Comparison of ENCODE assay signal across 8 cellular contexts in the genomic region with DNA sequence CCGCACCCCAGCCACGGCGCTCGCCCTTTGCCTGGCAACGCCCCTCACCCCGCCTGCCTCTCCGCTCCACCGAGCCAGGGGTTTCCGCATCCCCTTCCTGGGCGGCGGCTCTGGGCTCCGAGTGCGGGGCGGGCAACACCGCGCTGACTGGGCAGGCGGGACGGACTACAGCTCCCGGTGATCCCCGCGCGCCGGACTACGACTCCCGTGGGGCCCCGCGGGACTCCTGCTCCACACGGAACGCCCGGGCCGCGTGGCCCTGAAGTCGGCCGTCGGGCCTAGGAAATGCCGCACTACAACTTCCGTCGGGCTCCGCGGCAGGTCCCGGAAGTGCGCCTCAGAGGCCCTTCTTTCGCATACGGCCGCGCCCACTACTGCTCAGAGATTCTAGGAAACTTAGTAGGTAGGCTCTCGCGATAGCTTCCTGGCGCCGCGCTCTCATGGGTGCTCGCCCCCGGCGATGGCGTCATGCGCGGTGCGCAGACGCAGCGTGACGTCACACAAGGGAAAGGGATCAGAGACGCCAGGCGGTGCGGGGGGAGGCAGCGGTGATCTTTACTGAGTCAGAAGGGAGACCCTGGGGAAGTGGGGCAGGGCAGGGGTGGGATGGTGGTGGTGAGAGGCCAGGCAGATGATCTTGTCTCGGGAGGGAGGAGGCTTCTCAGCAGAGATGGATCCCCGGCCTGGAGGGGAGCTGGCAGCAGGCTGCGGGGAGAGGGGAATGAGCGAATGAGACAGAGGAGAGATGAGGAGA. TPM values are rescaled to one million over a fixed set of nuclear protein-coding genes. Genes with fewer than 3 reads are reported as not detected.
DNase-seq lines count a peak whose midpoint lies in the region; ATAC-seq and TF ChIP-seq lines count a peak whose summit lies in the region.

A gene with protein sequence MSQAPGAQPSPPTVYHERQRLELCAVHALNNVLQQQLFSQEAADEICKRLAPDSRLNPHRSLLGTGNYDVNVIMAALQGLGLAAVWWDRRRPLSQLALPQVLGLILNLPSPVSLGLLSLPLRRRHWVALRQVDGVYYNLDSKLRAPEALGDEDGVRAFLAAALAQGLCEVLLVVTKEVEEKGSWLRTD (minus strand): TSS at position 123 of the 754 bp plus-strand sequence. CDS start 760 bp downstream, outside the sequence.

- peak within 1 kb of the TSS; percentile 25 for H3K27ac ChIP-seq in OCI-LY7 (ENCODE audit: low read depth, low read length, poor library complexity, severe bottlenecking)

- no peaks in the 10 kb centered on the region for H3K79me2 ChIP-seq in OCI-LY7 (ENCODE audit: insufficient read depth, low read depth, low read length)

- no TSS peak for BruUV-seq in OCI-LY7 (replicated peaks; lab: Mats Ljungman, UMichigan)

- peaks cover 19% of the 10 kb centered on the region for H3K9me3 Mint-ChIP-seq in endothelial cell (ENCODE audit: unreplicated experiment)
- H3K9me3 Mint-ChIP-seq in mesothelial cell of epicardium, result no peaks in the 10 kb centered on the region

- peak within 1 kb of the TSS; percentile 70 for H3K4me3 Mint-ChIP-seq in endothelial cell (ENCODE audit: unreplicated experiment)
- H3K4me3 Mint-ChIP-seq in mesothelial cell of epicardium, result peak within 1 kb of the TSS; percentile 93

- no peaks in the 10 kb centered on the region for H3K9me3 ChIP-seq in OCI-LY7 (ENCODE audit: low read length)

- CTCF ChIA-PET in OCI-LY7 (lab: Charles Lee; ENCODE audit: unreplicated experiment), result no interaction called here

- H3K4me1 ChIP-seq in OCI-LY7 (ENCODE audit: insufficient read depth, low read length, poor library complexity, severe bottlenecking), result peaks cover 12% of the 10 kb centered on the region

- ATAC-seq in GM21515 (IDR thresholded peaks at IDR 0.05; ENCODE audit: unreplicated experiment), result peak; percentile 83

- intact Hi-C loops in OCI-LY7 (cut with micrococcal nuclease; ENCODE audit: unreplicated experiment), result no loop called here

- peak within 1 kb of the TSS; percentile 71; the same call in 1 of the 2 replicates for H2AFZ ChIP-seq in OCI-LY7 (ENCODE audit: low read length)

- POLR2A ChIA-PET in OCI-LY7 (lab: Charles Lee), result no interaction called here

- DNase-seq in D341Med (ENCODE audit: low spot score) (peak; percentile 96), HuH-7.5 (ENCODE audit: low spot score) (peak; percentile 98), OCI-LY7 (ENCODE audit: low spot score) (peak; percentile 100), activated T-cell treated with anti-CD3 and anti-CD28 coated beads for 1 hour (ENCODE audit: low read depth) (peak; percentile 91), endothelial cell (ENCODE audit: low spot score) (no peak), mesothelial cell of epicardium (ENCODE audit: low spot score in 2 of 2, unreplicated experiment in 2 of 2) (peak; percentile 94 to 97)
- peak; percentile 93 to 96 for DNase-seq in stimulated activated CD8-positive, alpha-beta memory T cell treated with anti-CD3 and anti-CD28 coated beads, Interleukin-15, amount 100 ng/mL, for 48 hours (ENCODE audit: low read depth in 2 of 2)

- no peaks in the 10 kb centered on the region for H3K9me2 ChIP-seq in OCI-LY7 (ENCODE audit: insufficient read depth, low read length)

- peaks cover 17% of the 10 kb centered on the region for H3K36me3 Mint-ChIP-seq in endothelial cell (ENCODE audit: low read depth, unreplicated experiment)
- H3K36me3 Mint-ChIP-seq in mesothelial cell of epicardium, result no peaks in the 10 kb centered on the region

- peak within 1 kb of the TSS; percentile 72 for H3K4me3 ChIP-seq in OCI-LY7 (ENCODE audit: low read depth, low read length, poor library complexity, severe bottlenecking)

- no peaks in the 10 kb centered on the region for H3K4me1 Mint-ChIP-seq in endothelial cell (ENCODE audit: unreplicated experiment)
- H3K4me1 Mint-ChIP-seq in mesothelial cell of epicardium, result peaks cover 10% of the 10 kb centered on the region

- no peak for TF ChIP-seq CTCF in OCI-LY7 (conservative IDR thresholded peaks at IDR 0.05; ENCODE audit: low read length)
- TF ChIP-seq CTCF in endothelial cell (IDR thresholded peaks at IDR 0.05; ENCODE audit: unreplicated experiment), result no peak
- no peak for TF ChIP-seq CTCF in mesothelial cell of epicardium (IDR thresholded peaks at IDR 0.05; ENCODE audit: unreplicated experiment)

- H3K4me2 ChIP-seq in OCI-LY7 (ENCODE audit: low read length), result peak within 1 kb of the TSS; percentile 81

- H3K27me3 Mint-ChIP-seq in endothelial cell (ENCODE audit: unreplicated experiment) (peaks cover 32% of the 10 kb centered on the region), mesothelial cell of epicardium (ENCODE audit: low read depth) (no peaks in the 10 kb centered on the region)

- H3K27ac Mint-ChIP-seq in endothelial cell (ENCODE audit: unreplicated experiment) (peak within 1 kb of the TSS; percentile 67), mesothelial cell of epicardium (peak within 1 kb of the TSS; percentile 100)

- no peaks in the 10 kb centered on the region for H3K36me3 ChIP-seq in OCI-LY7 (ENCODE audit: insufficient read depth, low read length)

- H4K20me1 ChIP-seq in OCI-LY7 (ENCODE audit: insufficient read depth, low read length), result no peaks in the 10 kb centered on the region

RNA-seq across cellular contexts. Expression of the gene that starts here (rescaled TPM):
- total RNA-seq in OCI-LY7 (2014; rRNA removed; shearing (Covaris generic)), result 10.6 and 13.0 TPM in 2 replicates
- total RNA-seq in OCI-LY7 (2022) (15.9 and 17.8 TPM in 2 replicates), endothelial cell (ENCODE audit: unreplicated experiment) (0.46 TPM), mesothelial cell of epicardium (16.4 to 18.7 TPM (median 17.5 TPM) in 3 replicates)
